In the genomic region with DNA sequence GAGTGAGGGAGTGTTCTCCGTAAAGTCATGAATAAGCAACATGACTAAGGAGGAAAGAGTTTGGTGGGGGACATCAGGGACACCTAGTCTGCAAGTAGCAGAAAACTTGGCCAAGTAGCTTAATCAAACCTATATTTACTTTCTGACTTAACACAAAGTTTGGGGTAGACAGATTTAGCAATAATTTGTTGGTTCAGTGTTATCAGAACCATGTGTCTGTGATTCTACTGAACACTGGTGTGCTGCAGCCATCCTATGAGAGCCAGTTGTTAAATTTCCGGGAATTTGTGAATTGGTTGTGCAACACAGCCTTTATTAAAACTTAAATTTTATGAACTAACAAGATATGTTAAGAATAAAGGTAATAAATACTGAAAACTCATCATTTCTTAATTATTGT, we compare ENCODE assay signal across 7 cellular contexts.
"Had no signal": no experiment of that assay in that cellular context is flagged by ENCODE, and none has a peak within 500 bp of the region (broad histone marks: within the 10 kb centered on the region; RNA-seq: fewer than 3 reads in every experiment).

No MANE protein-coding gene starts in this region.

- H3K4me3 ChIP-seq: GM23338, HAP-1, K562 had no signal

- H3K9me3 Mint-ChIP-seq: GM23338 had no signal

- H3K36me3 ChIP-seq: HAP-1 had no signal

- H3K27ac Mint-ChIP-seq: GM23338, HFFc6 had no signal

- H2AFZ ChIP-seq: GM23338 had no signal

- H3K4me2 ChIP-seq: GM23338 had no signal

- H3K9me3 ChIP-seq: HAP-1 had no signal

- H3K4me3 Mint-ChIP-seq: GM23338, HFFc6 had no signal

- ATAC-seq: GM23338, HCT116, K562 had no signal

- DNase-seq: HFFc6, IMR-90, KG1 had no signal
